8 cellular contexts compared by ENCODE assay signal in genomic region chr4:145609494-145610427, GRCh38. TPM values are rescaled to one million over a fixed set of nuclear protein-coding genes. Genes with fewer than 3 reads are reported as not detected.
DNase-seq lines count a peak whose midpoint lies in the region; ATAC-seq and TF ChIP-seq lines count a peak whose summit lies in the region.

No MANE protein-coding gene starts in this region.

- RAD21 ChIA-PET in HCT116 (lab: Charles Lee; ENCODE audit: low non-redundant PET in 1 of 2, low total read pairs in 2 of 2, uncharacterized antibody in 2 of 2, unreplicated experiment in 2 of 2) = interaction anchor here (1.0 to 1.1 kb wide), 2 partner anchors 376 to 393 kb away, joined by 4 to 5 read pairs; no protein-coding TSS in a partner anchor

- CTCF ChIA-PET in HCT116 (lab: Charles Lee) = interaction anchor here (1.0 to 2.3 kb wide), 5 partner anchors 125 to 393 kb away, joined by 3 to 30 read pairs (median 5); no protein-coding TSS in a partner anchor

- BruUV-seq in HCT116 (replicated peaks; lab: Mats Ljungman, UMichigan) = no TSS peak

- H3K4me3 ChIP-seq in HCT116 (replicated peaks in 1 of 2; ENCODE audit: low read depth in 1 of 2, low read length in 2 of 2) (no peak overlapping the region), left lung (no peak overlapping the region)

- H3K36me3 ChIP-seq in HCT116 (ENCODE audit: control insufficient read depth in 1 of 2, insufficient read depth in 2 of 2, low read length in 2 of 2) = no peaks in the 10 kb centered on the region
- H3K36me3 ChIP-seq in left lung = no peaks in the 10 kb centered on the region

- DNase-seq in DMS79 treated with DMSO at 0.1 percent for 48 hours (lab: John Stamatoyannopoulos, UW) = peak; percentile 12
- DNase-seq in DMS79 (lab: John Stamatoyannopoulos, UW) = no peak
- peak; percentile 68 for DNase-seq in HCT116 (ENCODE audit: low read depth, low spot score)
- DNase-seq in NCI-H1694 (lab: John Stamatoyannopoulos, UW) = peak; percentile 64
- peak; percentile 58 for DNase-seq in activated CD4-positive, CD25-positive, alpha-beta regulatory T cell treated with anti-CD3 and anti-CD28 coated beads, Interleukin-2, amount 50 U/mL, for 72 hours
- DNase-seq in cerebellum (ENCODE audit: low spot score) = peak; percentile 61
- DNase-seq in left lung = no peak
- peak; percentile 43 for DNase-seq in stimulated activated CD8-positive, alpha-beta memory T cell treated with anti-CD3 and anti-CD28 coated beads, Interleukin-15, amount 100 ng/mL, for 1 hour (ENCODE audit: low read depth)

- TF ChIP-seq CTCF in HCT116 (IDR thresholded peaks at IDR 0.05 in 2 of 3, conservative IDR thresholded peaks at IDR 0.05 in 1 of 3; ENCODE audit: borderline replicate concordance in 1 of 3, insufficient read depth in 1 of 3, low read depth in 2 of 3, low read length in 2 of 3) (peak; percentile 68 to 87 (median 84)), left lung (IDR thresholded peaks at IDR 0.05) (peak; percentile 64)

- H3K27ac ChIP-seq in HCT116 (ENCODE audit: low read depth, low read length) (no peak overlapping the region), left lung (no peak overlapping the region)

- no peaks in the 10 kb centered on the region for H3K9me2 ChIP-seq in HCT116 (ENCODE audit: insufficient read depth)

- H3K27me3 ChIP-seq in HCT116 (ENCODE audit: insufficient read depth, low read length) = no peaks in the 10 kb centered on the region
- no peaks in the 10 kb centered on the region for H3K27me3 ChIP-seq in left lung

- TF ChIP-seq RAD21 in HCT116 (IDR thresholded peaks at IDR 0.05; ENCODE audit: low read depth) = peak; percentile 94

- no peak for TF ChIP-seq POLR2A in HCT116 (IDR thresholded peaks at IDR 0.05; ENCODE audit: borderline replicate concordance, extremely low read depth, insufficient read depth, insufficient read length)

- ATAC-seq in HCT116 (peak; percentile 82), left lung (peak; percentile 89)

- H3K4me1 ChIP-seq in HCT116 (ENCODE audit: control insufficient read depth in 1 of 2, insufficient read depth in 2 of 2, low read length in 2 of 2) (no peaks in the 10 kb centered on the region), left lung (peaks cover 0 to 3% of the 10 kb centered on the region in 2 donors)

- no peaks in the 10 kb centered on the region for H4K20me1 ChIP-seq in HCT116 (ENCODE audit: insufficient read depth)

- H2AFZ ChIP-seq in HCT116 (ENCODE audit: low read depth, low read length, poor library complexity, severe bottlenecking) = peak overlapping the region; percentile 60

- POLR2A ChIA-PET in HCT116 (lab: Charles Lee) = no interaction called here

- intact Hi-C loops in HCT116 (cut with micrococcal nuclease) (loop anchor here (1.0 to 5.0 kb wide), 4 partner anchors 127 to 455 kb away; partner anchors contain the start of gene SMAD1), left lung (cut with DNase I) (loop anchor here in 1 of 2 donors (10.0 kb wide), 2 partner anchors 375 to 395 kb away; no protein-coding TSS in a partner anchor)

- H3K4me2 ChIP-seq in HCT116 (ENCODE audit: low read length) = no peak overlapping the region

- H3K79me2 ChIP-seq in HCT116 (ENCODE audit: insufficient read depth, low read length) = no peaks in the 10 kb centered on the region

- no peak overlapping the region for H3K9ac ChIP-seq in HCT116 (ENCODE audit: low read length)

- no peaks in the 10 kb centered on the region; a peak in 1 of 4 replicates for H3K9me3 ChIP-seq in HCT116 (ENCODE audit: control insufficient read depth in 1 of 2, insufficient read depth in 1 of 2, low read depth in 1 of 2, low read length in 2 of 2)
- peaks cover 0 to 7% of the 10 kb centered on the region in 2 donors for H3K9me3 ChIP-seq in left lung

TF ChIP-seq in HCT116, 20 proteins besides CTCF, POLR2A, EP300 and RAD21:
- TF ChIP-seq CBX3 (IDR thresholded peaks at IDR 0.05; ENCODE audit: low read depth) (0 out of 2 replicates have a peak, but pooled peaks have one; percentile 28), CEBPB (IDR thresholded peaks at IDR 0.05; ENCODE audit: low read depth) (0 out of 2 replicates have a peak, but pooled peaks have one; percentile 40), ZNF274 (IDR thresholded peaks at IDR 0.05; ENCODE audit: low read depth, low read length) (no peak), YY1 (IDR thresholded peaks at IDR 0.05; ENCODE audit: extremely low read depth, insufficient replicate concordance, low read depth, low read length) (peak; percentile 56)

RNA-seq across cellular contexts. Expression of gene MMAA, which starts 9.4 kb away (rescaled TPM):
- total RNA-seq in HCT116 (2021; ENCODE audit: unreplicated experiment) (3.6 TPM), cerebellum (12.5 TPM), left lung (10 to 100 TPM; 10.1 to 10.3 TPM)
- polyA plus RNA-seq in HCT116 (2012) = 2.3 and 2.8 TPM in 2 replicates

Comparison
In these comparisons a context has a peak if more than half of its experiments do, and no peak if none do; other contexts are left out.
1. DNase-seq: peak in DMS79 treated with DMSO at 0.1 percent for 48 hours (single experiment), HCT116 (single experiment), NCI-H1694 (single experiment), activated CD4-positive, CD25-positive, alpha-beta regulatory T cell treated with anti-CD3 and anti-CD28 coated beads, Interleukin-2, amount 50 U/mL, for 72 hours (single experiment), cerebellum (single experiment) and stimulated activated CD8-positive, alpha-beta memory T cell treated with anti-CD3 and anti-CD28 coated beads, Interleukin-15, amount 100 ng/mL, for 1 hour (single experiment); none in DMS79 (single experiment) and left lung (0 of 2).